Comparison of ENCODE assay signal across 8 cellular contexts in genomic region chr7:55366461-55367138, GRCh38. TPM values are rescaled to one million over a fixed set of nuclear protein-coding genes. Genes with fewer than 3 reads are reported as not detected.
A peak's percentile ranks its signal among the peaks of the same experiment; 100 is the strongest.
DNase-seq lines count a peak whose midpoint lies in the region; ATAC-seq and TF ChIP-seq lines count a peak whose summit lies in the region.

No MANE protein-coding gene starts in this region.

- 0 to 1% methylated on average over 31 to 32 of the region's 32 CpGs for WGBS in esophagus, 2 donors

- H2AFZ ChIP-seq in KMS-11 (ENCODE audit: low read depth): peak overlapping the region; percentile 94

- H3K79me2 ChIP-seq in KMS-11 (ENCODE audit: insufficient read depth, low read depth): peaks cover 16% of the 10 kb centered on the region; the same call in 1 of the 2 replicates

- peaks cover 10% of the 10 kb centered on the region for H3K4me1 Mint-ChIP-seq in neural crest cell

- H3K36me3 ChIP-seq in KMS-11 (ENCODE audit: insufficient read depth) (no peaks in the 10 kb centered on the region), esophagus (ENCODE audit: control insufficient read depth in 2 of 2, insufficient read depth in 2 of 2, low read length in 1 of 2) (no peaks in the 10 kb centered on the region)

- H4K20me1 ChIP-seq in KMS-11 (ENCODE audit: insufficient read depth): no peaks in the 10 kb centered on the region

- TF ChIP-seq CTCF in KMS-11 (conservative IDR thresholded peaks at IDR 0.05; ENCODE audit: low read depth, low read length) (no peak), VCaP (conservative IDR thresholded peaks at IDR 0.05) (no peak), neural crest cell (conservative IDR thresholded peaks at IDR 0.05) (no peak), GM13977 (IDR thresholded peaks at IDR 0.05; ENCODE audit: extremely low read depth, insufficient read depth, missing control alignments) (no peak)

- H3K27me3 Mint-ChIP-seq in neural crest cell (ENCODE audit: low read depth): no peaks in the 10 kb centered on the region

- H3K27ac ChIP-seq in KMS-11 (peak overlapping the region; percentile 94), VCaP (peak overlapping the region; percentile 99), esophagus (ENCODE audit: low read depth in 2 of 2, low read length in 1 of 2) (peak overlapping the region; percentile 93 to 98)

- DNase-seq in EH (ENCODE audit: low read depth) (peak; percentile 14), neural crest cell (ENCODE audit: low read depth, low spot score) (peak; percentile 8), T1000 (lab: John Stamatoyannopoulos, UW) (no peak), GM13977 (ENCODE audit: low spot score) (no peak)

- peak overlapping the region; percentile 93 for H3K27ac Mint-ChIP-seq in neural crest cell (ENCODE audit: unreplicated experiment)

- in situ Hi-C loops in GM13977 (cut with MboI; ENCODE audit: low pct_unique_long_range_greater_than_20kb, low sequenced_read_pairs, unreplicated experiment): no loop called here

- peak overlapping the region; percentile 97 for H3K9ac ChIP-seq in KMS-11

- ATAC-seq in GM21717 (IDR thresholded peaks at IDR 0.05; ENCODE audit: unreplicated experiment): peak; percentile 19

- no peaks in the 10 kb centered on the region for H3K9me3 ChIP-seq in esophagus (ENCODE audit: control insufficient read depth in 2 of 2, insufficient read depth in 1 of 2, low read depth in 1 of 2, low read length in 1 of 2)

- no peak overlapping the region for H3K4me3 Mint-ChIP-seq in neural crest cell

- H3K36me3 Mint-ChIP-seq in neural crest cell (ENCODE audit: low read depth): no peaks in the 10 kb centered on the region

- H3K27me3 ChIP-seq in KMS-11 (ENCODE audit: insufficient read depth, low read depth): no peaks in the 10 kb centered on the region
- H3K27me3 ChIP-seq in esophagus (ENCODE audit: control insufficient read depth in 1 of 2, insufficient read depth in 2 of 2, low read length in 2 of 2): no peaks in the 10 kb centered on the region

- H3K4me1 ChIP-seq in KMS-11 (ENCODE audit: low read depth, poor library complexity, severe bottlenecking) (peaks cover 20% of the 10 kb centered on the region), esophagus (ENCODE audit: control insufficient read depth in 2 of 2, insufficient read depth in 2 of 2, low read length in 1 of 2) (peaks cover 0 to 5% of the 10 kb centered on the region in 2 donors)

- no peaks in the 10 kb centered on the region for H3K9me3 Mint-ChIP-seq in neural crest cell

- peak overlapping the region; percentile 67 for H3K4me2 ChIP-seq in KMS-11

- H3K4me3 ChIP-seq in KMS-11 (IDR thresholded peaks at IDR 0.05; ENCODE audit: insufficient read depth, low read depth, low read length) (no peak overlapping the region), esophagus (ENCODE audit: low read depth in 1 of 2, low read length in 2 of 2) (peak overlapping the region; percentile 92 to 93)

RNA-seq across cellular contexts. Expression of gene LANCL2, which starts 1.5 kb away (rescaled TPM):
- polyA plus RNA-seq in esophagus: 10 to 100 TPM in 1 of 2 donors, 1 to 10 TPM in 1; 6.8 to 11.7 TPM
- 23.0 and 23.4 TPM in 2 replicates for total RNA-seq in neural crest cell

Comparison
In these comparisons a context has a peak if more than half of its experiments do, and no peak if none do; other contexts are left out.
1. DNase-seq: peak in EH (single experiment) and neural crest cell (single experiment); none in T1000 (single experiment) and GM13977 (single experiment).
2. Peak in every context shown above with its lines, with median percentiles within 50 percentile points of each other: H3K27ac ChIP-seq.